In genomic region chr7:71864130-71864529, GRCh38 we compare ENCODE assay signal across 32 cellular contexts.
"Had no signal": no experiment of that assay in that cellular context is flagged by ENCODE, and none has a peak within 500 bp of the region (broad histone marks: within the 10 kb centered on the region; RNA-seq: fewer than 3 reads in every experiment).

No MANE protein-coding gene starts in this region.

- H3K4me1 ChIP-seq: adrenal gland, ascending aorta, body of pancreas, breast epithelium had no signal

- DNase-seq: activated effector memory CD4-positive, alpha-beta T cell treated with anti-CD3 and anti-CD28 coated beads, Interleukin-2, amount 50 U/mL, for 16 hours; activated effector memory CD4-positive, alpha-beta T cell treated with Interleukin-2 at 50 U/mL for 16 hours; activated gamma-delta T cell; activated gamma-delta T cell treated with Interleukin-2 at 50 U/mL for 16 hours; activated naive CD4-positive, alpha-beta T cell; activated naive CD4-positive, alpha-beta T cell treated with anti-CD3 and anti-CD28 coated beads for 36 hours; activated naive CD4-positive, alpha-beta T cell treated with anti-CD3 and anti-CD28 coated beads, Interleukin-2, amount 10 ng/mL, durations not matched to agents 7 days and 5 days; activated naive CD4-positive, alpha-beta T cell treated with anti-CD3 and anti-CD28 coated beads, Interleukin-2, amount 50 U/mL, for 16 hours; activated naive CD4-positive, alpha-beta T cell treated with Interleukin-2 at 50 U/mL for 16 hours; activated naive CD8-positive, alpha-beta T cell treated with anti-CD3 and anti-CD28 coated beads for 36 hours; activated naive CD8-positive, alpha-beta T cell treated with anti-CD3 and anti-CD28 coated beads, Interleukin-2, amount 10 ng/mL, durations not matched to agents 7 days and 5 days; activated naive CD8-positive, alpha-beta T cell treated with anti-CD3 and anti-CD28 coated beads, Interleukin-2, amount 50 U/mL, for 24 hours; activated T-cell treated with anti-CD3 and anti-CD28 coated beads, Interleukin-2, amount 50 U/mL, for 4 hours; activated T-cell treated with anti-CD3 and anti-CD28 coated beads, Interleukin-2, amount 50 U/mL, for 48 hours; activated T-cell treated with anti-CD3 and anti-CD28 coated beads, Interleukin-2, amount 50 U/mL, for 72 hours; adrenal gland; amniotic stem cell; amygdala; anterior cingulate cortex; aorta; body of pancreas; brain microvascular endothelial cell; caudate nucleus; central memory CD4-positive, alpha-beta T cell; cerebellar nuclear complex had no signal

- ATAC-seq: activated naive CD4-positive, alpha-beta T cell treated with anti-CD3 and anti-CD28 coated beads, Interleukin-2, amount 50 U/mL, for 72 hours; activated naive CD8-positive, alpha-beta T cell treated with anti-CD3 and anti-CD28 coated beads, Interleukin-2, amount 50 U/mL, for 24 hours; activated T-cell treated with anti-CD3 and anti-CD28 coated beads, Interleukin-2, amount 50 U/mL, for 4 hours; activated T-cell treated with anti-CD3 and anti-CD28 coated beads, Interleukin-2, amount 50 U/mL, for 72 hours; activated T-helper 17 cell treated with anti-CD3 and anti-CD28 coated beads, Interleukin-2, amount 50 U/mL, for 72 hours; body of pancreas had no signal

- FAIRE-seq: astrocyte, bronchial epithelial cell had no signal

- H3K27me3 ChIP-seq: adrenal gland, ascending aorta, body of pancreas, brain microvascular endothelial cell, breast epithelium, cardiac muscle cell had no signal

- H3K27ac ChIP-seq: adrenal gland, ascending aorta, body of pancreas, brain microvascular endothelial cell, breast epithelium, cardiac muscle cell had no signal

- H3K36me3 ChIP-seq: adrenal gland, ascending aorta, brain microvascular endothelial cell, breast epithelium, cardiac muscle cell had no signal

- H3K9me3 ChIP-seq: adrenal gland, ascending aorta, body of pancreas, breast epithelium had no signal

- H3K4me3 ChIP-seq: adrenal gland, ascending aorta, body of pancreas, breast epithelium, cardiac muscle cell had no signal
